ENCODE assay signal across 11 cellular contexts in the genomic region with DNA sequence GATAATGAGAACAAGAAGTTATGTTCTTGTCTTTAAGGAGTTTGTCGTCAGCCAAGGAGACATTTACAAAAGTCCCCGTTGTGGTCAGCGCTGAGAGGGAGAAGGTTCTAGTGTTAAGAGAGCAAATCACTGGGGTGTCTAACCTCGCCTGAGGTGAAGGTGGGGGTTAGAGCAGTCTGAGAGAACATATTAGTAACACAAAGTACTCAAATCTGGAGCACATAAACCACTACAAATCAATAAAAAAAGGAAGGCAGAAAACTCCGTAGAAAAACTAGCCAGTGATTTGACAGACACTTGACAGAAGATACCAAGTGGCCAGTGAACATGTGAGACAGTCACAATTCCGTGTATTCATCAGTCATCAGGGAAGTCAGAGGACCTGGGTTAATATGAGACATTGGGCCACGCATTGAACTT. TPM values are rescaled to one million over a fixed set of nuclear protein-coding genes. Genes with fewer than 3 reads are reported as not detected.
DNase-seq lines count a peak whose midpoint lies in the region; ATAC-seq and TF ChIP-seq lines count a peak whose summit lies in the region.
"Had no signal": no experiment of that assay in that cellular context is flagged by ENCODE, and none has a peak within 500 bp of the region (broad histone marks: within the 10 kb centered on the region; RNA-seq: fewer than 3 reads in every experiment).

No MANE protein-coding gene starts in this region.

- H3K9me3 ChIP-seq in left ventricle myocardium inferior (replicated peaks): no peaks in the 10 kb centered on the region
- no peaks in the 10 kb centered on the region for H3K9me3 ChIP-seq in liver (ENCODE audit: control insufficient read depth in 4 of 4, low read length in 3 of 4)
- H3K9me3 ChIP-seq in uterus: no peaks in the 10 kb centered on the region
- no peaks in the 10 kb centered on the region for H3K9me3 ChIP-seq in prostate gland
- no peaks in the 10 kb centered on the region for H3K9me3 ChIP-seq in suprapubic skin
- H3K9me3 ChIP-seq: thoracic aorta had no signal

- H3K4me1 ChIP-seq in left ventricle myocardium inferior (peaks cover 100% of the 10 kb centered on the region), liver (ENCODE audit: control insufficient read depth in 4 of 4, insufficient read depth in 4 of 4, low read length in 3 of 4) (peaks cover 19 to 51% (median 40%) of the 10 kb centered on the region in 4 donors), uterus (no peaks in the 10 kb centered on the region), prostate gland (replicated peaks) (no peaks in the 10 kb centered on the region), suprapubic skin (peaks cover 37% of the 10 kb centered on the region)

- DNase-seq in left ventricle myocardium inferior: no peak
- DNase-seq in cardiac septum (ENCODE audit: low spot score): no peak
- DNase-seq in uterus: no peak
- DNase-seq in amygdala (lab: John Stamatoyannopoulos, UW): no peak
- DNase-seq in prostate gland (ENCODE audit: low spot score): no peak
- no peak for DNase-seq in suprapubic skin (ENCODE audit: low spot score in 2 of 2)
- DNase-seq: activated naive CD4-positive, alpha-beta T cell treated with Interleukin-2 at 50 U/mL for 16 hours; Kasumi-1 had no signal

- no peak for TF ChIP-seq CTCF in left ventricle myocardium inferior (IDR thresholded peaks at IDR 0.05; ENCODE audit: borderline replicate concordance)
- TF ChIP-seq CTCF in liver (IDR thresholded peaks at IDR 0.05; ENCODE audit: low read depth, low read length, missing input control): no peak
- TF ChIP-seq CTCF in uterus (IDR thresholded peaks at IDR 0.05): no peak
- TF ChIP-seq CTCF in prostate gland (IDR thresholded peaks at IDR 0.05): no peak
- TF ChIP-seq CTCF in suprapubic skin (IDR thresholded peaks at IDR 0.05): no peak

- TF ChIP-seq EP300 in suprapubic skin (IDR thresholded peaks at IDR 0.05): no peak

- TF ChIP-seq RAD21 in liver (IDR thresholded peaks at IDR 0.05): no peak

- no peak overlapping the region for H3K9ac ChIP-seq in liver (ENCODE audit: low read depth in 1 of 2, low read length in 2 of 2)

- peak; percentile 54 for ATAC-seq in HG03159 (IDR thresholded peaks at IDR 0.05; ENCODE audit: unreplicated experiment)

- H3K27ac ChIP-seq in left ventricle myocardium inferior (replicated peaks) (peak overlapping the region; percentile 88), liver (ENCODE audit: low read depth in 1 of 2, low read length in 2 of 2) (peak overlapping the region; percentile 76 to 78), uterus (peak overlapping the region; percentile 47 to 63), prostate gland (peak overlapping the region in 1 of 2 donors; percentile 6), suprapubic skin (no peak overlapping the region)

- 56% methylated on average over 7 of the region's 7 CpGs for WGBS in liver
- WGBS in prostate gland: 65% methylated on average over 7 of the region's 7 CpGs
- WGBS in suprapubic skin: 72% methylated on average over 7 of the region's 7 CpGs

- intact Hi-C loops in left ventricle myocardium inferior (cut with micrococcal nuclease) (no loop called here), cardiac septum (cut with DNase I) (no loop called here), uterus (cut with DNase I; ENCODE audit: low total_unique reads) (no loop called here), prostate gland (cut with DNase I) (no loop called here)

- H3K4me3 ChIP-seq in left ventricle myocardium inferior (no peak overlapping the region), liver (ENCODE audit: low read depth in 1 of 3, low read length in 3 of 3) (no peak overlapping the region), uterus (no peak overlapping the region), prostate gland (no peak overlapping the region), suprapubic skin (no peak overlapping the region)

- H3K27me3 ChIP-seq in left ventricle myocardium inferior (ENCODE audit: low read depth) (no peaks in the 10 kb centered on the region), liver (ENCODE audit: control insufficient read depth in 4 of 4, insufficient read depth in 4 of 4, low read length in 3 of 4) (no peaks in the 10 kb centered on the region), uterus (no peaks in the 10 kb centered on the region), prostate gland (replicated peaks; ENCODE audit: insufficient read depth) (no peaks in the 10 kb centered on the region), suprapubic skin (no peaks in the 10 kb centered on the region)

- H3K36me3 ChIP-seq in left ventricle myocardium inferior: peaks cover 31% of the 10 kb centered on the region
- H3K36me3 ChIP-seq in liver (ENCODE audit: control insufficient read depth in 4 of 4, insufficient read depth in 3 of 4, low read depth in 1 of 4, low read length in 3 of 4): peaks cover 0 to 12% (median 4%) of the 10 kb centered on the region in 4 donors
- no peaks in the 10 kb centered on the region for H3K36me3 ChIP-seq in uterus
- H3K36me3 ChIP-seq in prostate gland: no peaks in the 10 kb centered on the region
- peaks cover 12% of the 10 kb centered on the region for H3K36me3 ChIP-seq in suprapubic skin

- TF ChIP-seq POLR2A in uterus (IDR thresholded peaks at IDR 0.05) (no peak), prostate gland (IDR thresholded peaks at IDR 0.05) (no peak), suprapubic skin (IDR thresholded peaks at IDR 0.05) (no peak)

TF ChIP-seq in liver, 16 proteins besides CTCF, POLR2A, EP300 and RAD21:
- no peak for TF ChIP-seq HNF4A (conservative IDR thresholded peaks at IDR 0.05)
- peak in 1 of 2 donors; percentile 4 for TF ChIP-seq RXRA (IDR thresholded peaks at IDR 0.05)

RNA-seq across cellular contexts. Expression of a gene that starts 45.4 kb away (rescaled TPM):
- 79.0 TPM for total RNA-seq in left ventricle myocardium inferior
- 84.0 TPM for total RNA-seq in cardiac septum
- 10 to 100 TPM; 17.6 to 31.6 TPM for total RNA-seq in liver
- 10 to 100 TPM in 1 of 2 donors, 1 to 10 TPM in 1; 9.6 to 11.2 TPM for polyA plus RNA-seq in liver
- 10 to 100 TPM; 22.5 to 66.6 (median 41.7) TPM for total RNA-seq in uterus
- 10 to 100 TPM; 26.2 to 61.8 TPM for total RNA-seq in prostate gland
- 10 to 100 TPM; 12.3 to 30.3 (median 22.6) TPM for total RNA-seq in suprapubic skin

RNA-seq across cellular contexts. Expression of a gene that starts 52.4 kb away (rescaled TPM):
- total RNA-seq in left ventricle myocardium inferior (28.0 TPM), cardiac septum (16.7 TPM), liver (100 to 1,000 TPM in 1 of 2 donors, 10 to 100 TPM in 1; 19.3 to 161 TPM), uterus (100 to 1,000 TPM in 1 of 4 donors, 10 to 100 TPM in 3; 43.0 to 112 (median 59.6) TPM), prostate gland (10 to 100 TPM; 37.0 to 75.4 TPM), suprapubic skin (10 to 100 TPM; 21.9 to 60.0 (median 54.1) TPM)
- polyA plus RNA-seq in liver: 10 to 100 TPM; 14.1 to 28.3 TPM

RNA-seq across cellular contexts. Expression of a gene that starts 59.3 kb away (rescaled TPM):
- total RNA-seq in left ventricle myocardium inferior: 83.0 TPM
- total RNA-seq in cardiac septum: 74.9 TPM
- total RNA-seq in liver: 10 to 100 TPM; 53.8 to 75.7 TPM
- 100 to 1,000 TPM in 1 of 2 donors, 10 to 100 TPM in 1; 83.1 to 101 TPM for polyA plus RNA-seq in liver
- 10 to 100 TPM; 66.1 to 94.1 (median 89.9) TPM for total RNA-seq in uterus
- 100 to 1,000 TPM; 102 to 187 TPM for total RNA-seq in prostate gland
- 10 to 100 TPM; 33.0 to 69.4 (median 43.3) TPM for total RNA-seq in suprapubic skin
